In genomic region chr17:80920406-80920805, GRCh38 we compare ENCODE assay signal across 19 cellular contexts.
DNase-seq lines count a peak whose midpoint lies in the region; ATAC-seq and TF ChIP-seq lines count a peak whose summit lies in the region.
"Had no signal": no experiment of that assay in that cellular context is flagged by ENCODE, and none has a peak within 500 bp of the region (broad histone marks: within the 10 kb centered on the region; RNA-seq: fewer than 3 reads in every experiment).

No MANE protein-coding gene starts in this region.

- intact Hi-C loops in left lung (cut with DNase I): no loop called here

- H3K27ac ChIP-seq in RWPE2 (ENCODE audit: poor library complexity, severe bottlenecking): no peak overlapping the region
- H3K27ac ChIP-seq in left lung: no peak overlapping the region
- H3K27ac ChIP-seq in smooth muscle cell (ENCODE audit: low read depth): peak overlapping the region; percentile 96
- no peak overlapping the region for H3K27ac ChIP-seq in substantia nigra (ENCODE audit: low read depth, low read length, poor library complexity, severe bottlenecking)
- H3K27ac ChIP-seq: psoas muscle, VCaP had no signal

- DNase-seq in RWPE2 (ENCODE audit: low spot score) (peak; percentile 55), epithelial cell of esophagus (ENCODE audit: low read depth) (peak; percentile 62), left lung (peak; percentile 26 to 67), smooth muscle cell (lab: John Stamatoyannopoulos, UW; ENCODE audit: unreplicated experiment) (no peak), substantia nigra (lab: John Stamatoyannopoulos, UW) (no peak), NK-92 (lab: John Stamatoyannopoulos, UW; ENCODE audit: unreplicated experiment) (no peak)
- DNase-seq: activated CD8-positive, alpha-beta memory T cell treated with anti-CD3 and anti-CD28 coated beads for 24 hours; activated effector memory CD4-positive, alpha-beta T cell treated with Interleukin-2 at 50 U/mL for 16 hours; effector memory CD4-positive, alpha-beta T cell; GF-D8; NCI-H524 treated with DMSO at 0.1 percent for 48 hours; PC-3; stimulated activated CD4-positive, alpha-beta T cell treated with anti-CD3 and anti-CD28 coated beads, Interleukin-2, amount 100 ng/mL, for 24 hours had no signal

- WGBS in smooth muscle cell (ENCODE audit: low lambda C conversion rate): 36% methylated on average over 18 of the region's 18 CpGs

- ATAC-seq in RWPE2 (ENCODE audit: low read depth) (no peak), left lung (no peak), HG03442 (IDR thresholded peaks at IDR 0.05; ENCODE audit: unreplicated experiment) (no peak)
- no peak for ATAC-seq in activated CD4-positive, CD25-positive, alpha-beta regulatory T cell treated with anti-CD3 and anti-CD28 coated beads, Interleukin-2, amount 50 U/mL, for 24 hours
- ATAC-seq: PC-3 had no signal

- peak overlapping the region; percentile 44 for H3K4me2 ChIP-seq in smooth muscle cell

- no peak for TF ChIP-seq CTCF in RWPE2 (IDR thresholded peaks at IDR 0.05; ENCODE audit: poor library complexity, severe bottlenecking)
- no peak for TF ChIP-seq CTCF in epithelial cell of esophagus (IDR thresholded peaks at IDR 0.05; ENCODE audit: insufficient read depth, low read depth, low read length, missing control alignments)
- no peak for TF ChIP-seq CTCF in left lung (IDR thresholded peaks at IDR 0.05)
- TF ChIP-seq CTCF in smooth muscle cell (IDR thresholded peaks at IDR 0.05; ENCODE audit: borderline replicate concordance, insufficient read depth, poor library complexity, severe bottlenecking): no peak

- H3K4me1 ChIP-seq in RWPE2 (ENCODE audit: insufficient read depth, poor library complexity, severe bottlenecking) (no peaks in the 10 kb centered on the region), left lung (no peaks in the 10 kb centered on the region), smooth muscle cell (ENCODE audit: low read depth) (peaks cover 5% of the 10 kb centered on the region)
- H3K4me1 ChIP-seq: psoas muscle had no signal

- peaks cover 4% of the 10 kb centered on the region for H4K20me1 ChIP-seq in smooth muscle cell (ENCODE audit: low read depth)

- H3K9me3 ChIP-seq in RWPE2 (ENCODE audit: severe bottlenecking) (no peaks in the 10 kb centered on the region), left lung (no peaks in the 10 kb centered on the region), smooth muscle cell (replicated peaks; ENCODE audit: low read depth) (no peaks in the 10 kb centered on the region)
- H3K9me3 ChIP-seq: ascending aorta, psoas muscle, tibial nerve had no signal

- H3F3A ChIP-seq in smooth muscle cell (ENCODE audit: low read depth): no peaks in the 10 kb centered on the region

- peak overlapping the region; percentile 85 for H3K9ac ChIP-seq in smooth muscle cell (ENCODE audit: low read depth)

- H3K79me2 ChIP-seq in smooth muscle cell (ENCODE audit: low read depth): no peaks in the 10 kb centered on the region

- H3K36me3 ChIP-seq in RWPE2 (ENCODE audit: low read depth): peaks cover 24% of the 10 kb centered on the region
- peaks cover 0 to 74% of the 10 kb centered on the region in 2 donors for H3K36me3 ChIP-seq in left lung
- no peaks in the 10 kb centered on the region for H3K36me3 ChIP-seq in smooth muscle cell (ENCODE audit: low read depth)

- H3K27me3 ChIP-seq in RWPE2 (ENCODE audit: insufficient read depth, poor library complexity, severe bottlenecking) (no peaks in the 10 kb centered on the region), left lung (no peaks in the 10 kb centered on the region), smooth muscle cell (ENCODE audit: low read depth) (no peaks in the 10 kb centered on the region)
- H3K27me3 ChIP-seq: ascending aorta, tibial nerve had no signal

- H2AFZ ChIP-seq in smooth muscle cell (ENCODE audit: low read depth): no peak overlapping the region

- H3K4me3 ChIP-seq in RWPE2 (ENCODE audit: severe bottlenecking) (no peak overlapping the region), epithelial cell of esophagus (ENCODE audit: low read length) (no peak overlapping the region), left lung (no peak overlapping the region), smooth muscle cell (no peak overlapping the region)
- H3K4me3 ChIP-seq: ascending aorta, psoas muscle, tibial nerve had no signal

Comparison
In these comparisons a context has a peak if more than half of its experiments do, and no peak if none do; other contexts are left out.
1. DNase-seq: peak in RWPE2 (single experiment), epithelial cell of esophagus (single experiment) and left lung (2 of 2); none in smooth muscle cell (single experiment), substantia nigra (0 of 49) and NK-92 (single experiment).